Comparison of ENCODE assay signal across 12 cellular contexts in genomic region chr2:37459095-37459981, GRCh38.
DNase-seq lines count a peak whose midpoint lies in the region; ATAC-seq and TF ChIP-seq lines count a peak whose summit lies in the region.
"Had no signal": no experiment of that assay in that cellular context is flagged by ENCODE, and none has a peak within 500 bp of the region (broad histone marks: within the 10 kb centered on the region; RNA-seq: fewer than 3 reads in every experiment).

No MANE protein-coding gene starts in this region.

- no peak for TF ChIP-seq CTCF in BJ (IDR thresholded peaks at IDR 0.05; ENCODE audit: insufficient read depth, low read depth, low read length)

- DNase-seq in BJ (ENCODE audit: low read depth) (peak; percentile 30), MG63 (peak; percentile 28), NCI-H187 (lab: John Stamatoyannopoulos, UW) (no peak), Ammon's horn (ENCODE audit: low spot score) (no peak)
- no peak for DNase-seq in effector memory CD4-positive, alpha-beta T cell
- DNase-seq: activated CD4-positive, alpha-beta T cell treated with anti-CD3 and anti-CD28 coated beads for 1 hour; H9; NCI-H1105 treated with DMSO at 0.1 percent for 48 hours; psoas muscle had no signal

- no peak overlapping the region for H3K4me3 ChIP-seq in BJ (ENCODE audit: low read depth, low read length)
- no peak overlapping the region for H3K4me3 ChIP-seq in MG63
- no peak overlapping the region for H3K4me3 ChIP-seq in effector memory CD4-positive, alpha-beta T cell (ENCODE audit: insufficient read depth, low read depth, low read length, poor library complexity, severe bottlenecking)
- H3K4me3 ChIP-seq in muscle layer of colon (ENCODE audit: low read depth in 1 of 2, low read length in 2 of 2) = no peak overlapping the region
- H3K4me3 ChIP-seq: psoas muscle had no signal

- H3K4me1 ChIP-seq in effector memory CD4-positive, alpha-beta T cell (ENCODE audit: control insufficient read depth, insufficient read depth, low read length, poor library complexity, severe bottlenecking) = peaks cover 24% of the 10 kb centered on the region
- H3K4me1 ChIP-seq in muscle layer of colon (ENCODE audit: insufficient read depth, low read length) = peaks cover 34% of the 10 kb centered on the region
- H3K4me1 ChIP-seq: psoas muscle had no signal

- POLR2A ChIA-PET in BJ (lab: Charles Lee) = interaction anchor here (0.6 to 0.8 kb wide), 2 partner anchors 13 to 179 kb away, joined by 3 read pairs; no protein-coding TSS in a partner anchor

- ATAC-seq in HG03520 (IDR thresholded peaks at IDR 0.05; ENCODE audit: unreplicated experiment) = no peak
- no peak for ATAC-seq in GM21515 (IDR thresholded peaks at IDR 0.05; ENCODE audit: unreplicated experiment)
- ATAC-seq: psoas muscle had no signal

- H3K9ac ChIP-seq in muscle layer of colon (ENCODE audit: low read length) = no peak overlapping the region

- H3K27me3 ChIP-seq in BJ (ENCODE audit: control insufficient read depth, insufficient read depth, low read length) (no peaks in the 10 kb centered on the region), MG63 (no peaks in the 10 kb centered on the region), muscle layer of colon (ENCODE audit: control insufficient read depth in 1 of 2, insufficient read depth in 2 of 2, low read length in 2 of 2) (no peaks in the 10 kb centered on the region)
- H3K27me3 ChIP-seq in effector memory CD4-positive, alpha-beta T cell (replicated peaks; ENCODE audit: control insufficient read depth, insufficient read depth, low read length, poor library complexity, severe bottlenecking) = no peaks in the 10 kb centered on the region

- CTCF ChIA-PET in BJ (lab: Yijun Ruan, JAX) = interaction anchor here (0.8 kb wide), 1 partner anchor 9 kb away, joined by 3 read pairs; no protein-coding TSS in a partner anchor

- H3K9me3 ChIP-seq in MG63 = peaks cover 4% of the 10 kb centered on the region
- no peaks in the 10 kb centered on the region for H3K9me3 ChIP-seq in effector memory CD4-positive, alpha-beta T cell (ENCODE audit: control insufficient read depth, low read length)
- no peaks in the 10 kb centered on the region for H3K9me3 ChIP-seq in muscle layer of colon (ENCODE audit: low read length)
- H3K9me3 ChIP-seq: psoas muscle had no signal

- H3K36me3 ChIP-seq in BJ (ENCODE audit: control insufficient read depth, insufficient read depth, low read length) (no peaks in the 10 kb centered on the region), MG63 (no peaks in the 10 kb centered on the region), muscle layer of colon (ENCODE audit: insufficient read depth, low read length) (no peaks in the 10 kb centered on the region)
- H3K36me3 ChIP-seq in effector memory CD4-positive, alpha-beta T cell (ENCODE audit: control insufficient read depth, insufficient read depth, low read length) = no peaks in the 10 kb centered on the region

- H3K27ac ChIP-seq in effector memory CD4-positive, alpha-beta T cell (ENCODE audit: insufficient read depth, low read length, poor library complexity, severe bottlenecking) = peak overlapping the region; percentile 33
- peak overlapping the region; percentile 4 for H3K27ac ChIP-seq in muscle layer of colon (ENCODE audit: low read depth, low read length)
- H3K27ac ChIP-seq: psoas muscle had no signal

Comparison
In these comparisons a context has a peak if more than half of its experiments do, and no peak if none do; other contexts are left out.
1. DNase-seq: peak in BJ (single experiment) and MG63 (single experiment); none in effector memory CD4-positive, alpha-beta T cell (0 of 3), NCI-H187 (0 of 2) and Ammon's horn (single experiment).